Comparison of ENCODE assay signal across 27 cellular contexts in genomic region chr13:29774830-29775229, GRCh38.
"Had no signal": no experiment of that assay in that cellular context is flagged by ENCODE, and none has a peak within 500 bp of the region (broad histone marks: within the 10 kb centered on the region; RNA-seq: fewer than 3 reads in every experiment).

No MANE protein-coding gene starts in this region.

- H3K27ac ChIP-seq: coronary artery, foreskin keratinocyte, gastroesophageal sphincter, heart left ventricle, hepatocyte, neutrophil, parathyroid adenoma, right lobe of liver, stomach, thyroid gland, vagina had no signal

- H3K36me3 ChIP-seq: gastroesophageal sphincter, right lobe of liver, thyroid gland, vagina had no signal

- H3K4me1 ChIP-seq: foreskin keratinocyte, gastroesophageal sphincter, parathyroid adenoma, right lobe of liver had no signal

- H3K27me3 ChIP-seq: foreskin keratinocyte, gastroesophageal sphincter, heart left ventricle, hepatocyte, neutrophil, right lobe of liver, stomach, thyroid gland, vagina had no signal

- H3K9me3 ChIP-seq: gastroesophageal sphincter, heart left ventricle, mucosa of descending colon, neutrophil, right lobe of liver, stomach, thyroid gland, vagina had no signal

- H3K27me3 Mint-ChIP-seq: effector memory CD8-positive, alpha-beta T cell; naive B cell; natural killer cell treated with Interleukin-12 subunit alpha and Interleukin-12 subunit beta and Interleukin-15 and Interleukin-18, amount 100 ng/mL, for 72 hours; progenitor cell of endocrine pancreas had no signal

- H3K27ac Mint-ChIP-seq: mesothelial cell of epicardium; natural killer cell treated with Interleukin-12 subunit alpha and Interleukin-12 subunit beta and Interleukin-15 and Interleukin-18, amount 100 ng/mL, for 72 hours; progenitor cell of endocrine pancreas had no signal

- H3K36me3 Mint-ChIP-seq: natural killer cell treated with Interleukin-12 subunit alpha and Interleukin-12 subunit beta and Interleukin-15 and Interleukin-18, amount 100 ng/mL, for 72 hours had no signal

- H3K9me3 Mint-ChIP-seq: effector memory CD8-positive, alpha-beta T cell; mesothelial cell of epicardium; naive B cell; natural killer cell treated with Interleukin-12 subunit alpha and Interleukin-12 subunit beta and Interleukin-15 and Interleukin-18, amount 100 ng/mL, for 72 hours; neural crest cell had no signal

- H3K4me3 Mint-ChIP-seq: effector memory CD8-positive, alpha-beta T cell; mesothelial cell of epicardium; naive B cell; natural killer cell treated with Interleukin-12 subunit alpha and Interleukin-12 subunit beta and Interleukin-15 and Interleukin-18, amount 100 ng/mL, for 72 hours; neural crest cell had no signal

- H3K4me3 ChIP-seq: coronary artery, gastroesophageal sphincter, heart left ventricle, hepatocyte, lung, mucosa of descending colon, right lobe of liver, stomach, thyroid gland, vagina had no signal

- DNase-seq: effector memory CD8-positive, alpha-beta T cell; foreskin keratinocyte; heart left ventricle; kidney; mesenchymal stem cell; mucosa of descending colon; naive B cell; right lobe of liver; small intestine; stimulated activated CD4-positive, alpha-beta T cell treated with anti-CD3 and anti-CD28 coated beads, Interleukin-15, amount 100 ng/mL, for 24 hours; stimulated activated CD4-positive, alpha-beta T cell treated with anti-CD3 and anti-CD28 coated beads, Interleukin-2, amount 100 ng/mL, for 48 hours; stimulated activated naive CD4-positive, alpha-beta T cell; stomach; thyroid gland; trophoblast cell had no signal

- ATAC-seq: effector memory CD8-positive, alpha-beta T cell; foreskin keratinocyte; gastroesophageal sphincter; heart left ventricle; left lobe of liver; mucosa of descending colon; natural killer cell treated with Interleukin-12 subunit alpha and Interleukin-12 subunit beta and Interleukin-15 and Interleukin-18, amount 100 ng/mL, for 72 hours; right lobe of liver had no signal
